ENCODE assay signal across 6 cellular contexts in the genomic region with DNA sequence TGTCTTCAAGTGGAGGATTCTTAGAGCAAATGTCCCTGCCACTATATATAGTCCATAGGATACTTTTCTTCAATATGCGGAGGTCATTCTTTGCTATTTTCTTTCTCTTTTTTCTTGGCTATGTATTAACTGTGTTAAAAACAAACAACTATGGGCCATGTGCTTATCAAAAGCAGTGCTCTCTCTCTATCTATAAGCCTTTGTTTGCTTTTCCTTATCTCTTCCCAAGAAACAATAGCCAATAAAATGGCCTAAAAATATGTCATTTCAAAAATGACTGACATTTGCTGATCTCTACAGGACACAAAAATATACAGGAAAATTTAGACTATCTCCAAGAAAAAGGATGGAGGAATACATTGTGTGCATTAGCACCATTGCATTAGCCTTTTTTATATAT.
"Had no signal": no experiment of that assay in that cellular context is flagged by ENCODE, and none has a peak within 500 bp of the region (broad histone marks: within the 10 kb centered on the region; RNA-seq: fewer than 3 reads in every experiment).

No MANE protein-coding gene starts in this region.

- FAIRE-seq: HepG2, HTR-8/SVneo had no signal

- ATAC-seq: HepG2 had no signal

- H3K27ac ChIP-seq: HL-60 had no signal

- DNase-seq: IMR-90, KBM-7, KG1 had no signal
